11 cellular contexts compared by ENCODE assay signal in genomic region chr12:21940549-21940948, GRCh38. TPM values are rescaled to one million over a fixed set of nuclear protein-coding genes. Genes with fewer than 3 reads are reported as not detected.
DNase-seq lines count a peak whose midpoint lies in the region; TF ChIP-seq lines count a peak whose summit lies in the region.
"Had no signal": no experiment of that assay in that cellular context is flagged by ENCODE, and none has a peak within 500 bp of the region (broad histone marks: within the 10 kb centered on the region; RNA-seq: fewer than 3 reads in every experiment).

No MANE protein-coding gene starts in this region.

- peaks cover 4% of the 10 kb centered on the region for H3K9me3 Mint-ChIP-seq in neural crest cell

- H3K4me3 Mint-ChIP-seq in neural crest cell = peak overlapping the region; percentile 89

- H3K27ac ChIP-seq in ACC112 (ENCODE audit: low read depth, low read length) (peak overlapping the region; percentile 30; the same call in 1 of the 2 replicates), HUES48 (ENCODE audit: low read depth, low read length) (no peak overlapping the region), esophagus muscularis mucosa (replicated peaks in 1 of 4) (peak overlapping the region; percentile 86 to 87 (median 86))

- no peaks in the 10 kb centered on the region for H3K27me3 ChIP-seq in ACC112 (ENCODE audit: insufficient read depth, low read length)
- peaks cover 41% of the 10 kb centered on the region for H3K27me3 ChIP-seq in HUES48 (ENCODE audit: control insufficient read depth, insufficient read depth, low read length)
- peaks cover 0 to 4% (median 0%) of the 10 kb centered on the region in 4 donors for H3K27me3 ChIP-seq in esophagus muscularis mucosa

- TF ChIP-seq EP300 in esophagus muscularis mucosa (IDR thresholded peaks at IDR 0.05) = no peak

- no peaks in the 10 kb centered on the region for H3K36me3 Mint-ChIP-seq in neural crest cell (ENCODE audit: low read depth)

- H2AFZ ChIP-seq in ACC112 (ENCODE audit: low read length, unreplicated experiment) = peak overlapping the region; percentile 99

- H3K27me3 Mint-ChIP-seq in neural crest cell (ENCODE audit: low read depth) = peaks cover 78% of the 10 kb centered on the region

- no peak overlapping the region for H3K9ac ChIP-seq in HUES48 (ENCODE audit: low read depth, low read length)

- 6% methylated on average over 6 of the region's 6 CpGs for WGBS in esophagus muscularis mucosa

- DNase-seq in esophagus muscularis mucosa (ENCODE audit: extremely low spot score) (no peak), neural crest cell (ENCODE audit: low read depth, low spot score) (no peak), DMS53 treated with DMSO at 0.1 percent for 48 hours (lab: John Stamatoyannopoulos, UW; ENCODE audit: unreplicated experiment) (no peak), dedifferentiated amniotic fluid mesenchymal stem cell (ENCODE audit: extremely low spot score) (no peak), GOT3 (lab: John Stamatoyannopoulos, UW) (no peak), NCI-H1417 treated with DMSO at 0.1 percent for 48 hours (lab: John Stamatoyannopoulos, UW) (no peak)
- DNase-seq: DND-41; erythroblast; stimulated activated CD4-positive, alpha-beta T cell treated with anti-CD3 and anti-CD28 coated beads, Interleukin-12 subunit alpha, Interleukin-12 subunit beta, amount 100 ng/mL, for 4 hours had no signal

- no peaks in the 10 kb centered on the region for H3K79me2 ChIP-seq in ACC112 (ENCODE audit: control insufficient read depth, insufficient read depth, low read length, unreplicated experiment)

- intact Hi-C loops in esophagus muscularis mucosa (cut with DNase I) = loop anchor here (2.0 to 10.0 kb wide), 4 partner anchors 46 to 243 kb away; partner anchors contain the start of gene KCNJ8

- H3K9me3 ChIP-seq in HUES48 (ENCODE audit: control insufficient read depth, insufficient read depth, low read length) (no peaks in the 10 kb centered on the region), esophagus muscularis mucosa (peaks cover 0 to under 1% (median 0%) of the 10 kb centered on the region in 4 donors)

- peaks cover 17% of the 10 kb centered on the region for H3K4me1 Mint-ChIP-seq in neural crest cell

- H3K27ac Mint-ChIP-seq in neural crest cell (ENCODE audit: unreplicated experiment) = no peak overlapping the region

- TF ChIP-seq POLR2A in esophagus muscularis mucosa (IDR thresholded peaks at IDR 0.05; ENCODE audit: low read depth) = no peak

- no peak for TF ChIP-seq CTCF in esophagus muscularis mucosa (IDR thresholded peaks at IDR 0.05)
- no peak for TF ChIP-seq CTCF in neural crest cell (conservative IDR thresholded peaks at IDR 0.05)

- H3K36me3 ChIP-seq in ACC112 (ENCODE audit: insufficient read depth, low read length) = no peaks in the 10 kb centered on the region; the same call in 1 of the 2 replicates
- no peaks in the 10 kb centered on the region for H3K36me3 ChIP-seq in HUES48 (ENCODE audit: control insufficient read depth, insufficient read depth, low read length)
- H3K36me3 ChIP-seq in esophagus muscularis mucosa = peaks cover 4 to 10% (median 8%) of the 10 kb centered on the region in 4 donors

- H3K4me3 ChIP-seq in ACC112 (ENCODE audit: low read depth, low read length) = peak overlapping the region; percentile 83
- peak overlapping the region; percentile 77 for H3K4me3 ChIP-seq in HUES48 (ENCODE audit: low read depth, low read length)
- peak overlapping the region; percentile 58 to 67 (median 62) for H3K4me3 ChIP-seq in esophagus muscularis mucosa

- peaks cover 20% of the 10 kb centered on the region for H3K4me1 ChIP-seq in ACC112 (ENCODE audit: control insufficient read depth, insufficient read depth, low read length, unreplicated experiment)
- no peaks in the 10 kb centered on the region for H3K4me1 ChIP-seq in HUES48 (ENCODE audit: control insufficient read depth, insufficient read depth, low read length)
- peaks cover 0 to 25% (median 23%) of the 10 kb centered on the region in 4 donors for H3K4me1 ChIP-seq in esophagus muscularis mucosa

RNA-seq across cellular contexts. Expression of gene ABCC9, which starts 0.7 kb away (rescaled TPM):
- 10 to 100 TPM; 44.1 to 58.6 (median 50.9) TPM for total RNA-seq in esophagus muscularis mucosa
- 2.8 and 3.0 TPM in 2 replicates for total RNA-seq in neural crest cell

Comparison
In these comparisons a context has a peak if more than half of its experiments do, and no peak if none do; other contexts are left out.
1. RNA of gene ABCC9, which starts 0.7 kb away (total RNA-seq): 44.1 to 58.6 TPM in esophagus muscularis mucosa; 2.8 to 3.0 TPM in neural crest cell; every median in the first group is over 10 times any median in the second.
2. Peak in every context shown above with its lines, with median percentiles within 50 percentile points of each other: H3K4me3 ChIP-seq.